ENCODE assay signal across 1 cellular context in the genomic region with DNA sequence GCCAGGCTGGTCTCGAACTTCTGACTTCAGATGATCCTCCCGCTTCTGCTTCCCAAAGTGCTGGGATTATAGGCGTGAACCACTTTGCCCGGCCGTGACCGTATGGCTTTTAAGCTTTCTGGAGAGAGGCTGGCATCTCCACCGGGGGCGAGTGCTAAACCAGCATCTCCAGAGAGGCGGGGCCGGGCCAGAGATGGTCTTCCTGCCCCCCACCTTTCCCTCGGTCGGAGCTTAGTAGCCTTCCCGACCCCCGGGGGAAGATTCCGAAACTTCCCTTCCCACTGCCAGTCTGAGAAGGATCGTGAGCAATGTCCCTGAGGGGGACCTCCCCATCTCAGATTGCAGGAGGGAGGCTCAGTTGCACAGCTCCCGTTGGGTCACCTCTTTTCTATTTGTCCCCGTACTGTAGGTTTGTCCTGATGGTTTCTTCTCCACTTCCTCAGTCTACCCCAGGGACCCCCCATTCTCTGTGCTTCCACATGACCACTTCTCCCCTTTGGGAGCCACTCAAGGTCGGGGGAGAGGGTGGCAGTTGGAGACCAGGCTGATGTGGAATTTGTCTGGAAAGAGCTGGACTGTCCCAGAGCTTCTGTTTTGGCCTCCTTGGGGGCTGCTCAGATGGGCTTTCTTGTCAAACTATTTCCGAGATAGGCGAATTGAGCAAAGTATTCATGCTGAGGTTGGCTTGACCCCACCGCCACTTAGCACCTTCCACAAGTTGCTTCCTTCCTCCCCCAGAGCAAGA.
TF ChIP-seq lines count a peak whose summit lies in the region.

No MANE protein-coding gene starts in this region.

TF ChIP-seq in HepG2, 621 proteins besides CTCF, POLR2A, EP300 and RAD21:
- TF ChIP-seq, protein P1, sequence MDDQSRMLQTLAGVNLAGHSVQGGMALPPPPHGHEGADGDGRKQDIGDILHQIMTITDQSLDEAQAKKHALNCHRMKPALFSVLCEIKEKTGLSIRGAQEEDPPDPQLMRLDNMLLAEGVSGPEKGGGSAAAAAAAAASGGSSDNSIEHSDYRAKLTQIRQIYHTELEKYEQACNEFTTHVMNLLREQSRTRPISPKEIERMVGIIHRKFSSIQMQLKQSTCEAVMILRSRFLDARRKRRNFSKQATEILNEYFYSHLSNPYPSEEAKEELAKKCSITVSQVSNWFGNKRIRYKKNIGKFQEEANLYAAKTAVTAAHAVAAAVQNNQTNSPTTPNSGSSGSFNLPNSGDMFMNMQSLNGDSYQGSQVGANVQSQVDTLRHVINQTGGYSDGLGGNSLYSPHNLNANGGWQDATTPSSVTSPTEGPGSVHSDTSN (CRISPR knock-in tag; IDR thresholded peaks at IDR 0.05; ENCODE audit: borderline replicate concordance): no peak
- TF ChIP-seq SOX6 (IDR thresholded peaks at IDR 0.05) (no peak), SOX6 (CRISPR knock-in tag; IDR thresholded peaks at IDR 0.05) (no peak), ZNF282 (IDR thresholded peaks at IDR 0.05; ENCODE audit: partially characterized antibody) (no peak), FUBP1 (CRISPR knock-in tag; IDR thresholded peaks at IDR 0.05; ENCODE audit: borderline replicate concordance) (no peak), KLF6 (CRISPR knock-in tag; IDR thresholded peaks at IDR 0.05) (no peak), RBM22 (optimal IDR thresholded peaks at IDR 0.05; ENCODE audit: low read length) (peak; percentile 29), HNRNPUL1 (IDR thresholded peaks at IDR 0.05; ENCODE audit: low read depth, low read length) (no peak)
- TF ChIP-seq, protein P2, sequence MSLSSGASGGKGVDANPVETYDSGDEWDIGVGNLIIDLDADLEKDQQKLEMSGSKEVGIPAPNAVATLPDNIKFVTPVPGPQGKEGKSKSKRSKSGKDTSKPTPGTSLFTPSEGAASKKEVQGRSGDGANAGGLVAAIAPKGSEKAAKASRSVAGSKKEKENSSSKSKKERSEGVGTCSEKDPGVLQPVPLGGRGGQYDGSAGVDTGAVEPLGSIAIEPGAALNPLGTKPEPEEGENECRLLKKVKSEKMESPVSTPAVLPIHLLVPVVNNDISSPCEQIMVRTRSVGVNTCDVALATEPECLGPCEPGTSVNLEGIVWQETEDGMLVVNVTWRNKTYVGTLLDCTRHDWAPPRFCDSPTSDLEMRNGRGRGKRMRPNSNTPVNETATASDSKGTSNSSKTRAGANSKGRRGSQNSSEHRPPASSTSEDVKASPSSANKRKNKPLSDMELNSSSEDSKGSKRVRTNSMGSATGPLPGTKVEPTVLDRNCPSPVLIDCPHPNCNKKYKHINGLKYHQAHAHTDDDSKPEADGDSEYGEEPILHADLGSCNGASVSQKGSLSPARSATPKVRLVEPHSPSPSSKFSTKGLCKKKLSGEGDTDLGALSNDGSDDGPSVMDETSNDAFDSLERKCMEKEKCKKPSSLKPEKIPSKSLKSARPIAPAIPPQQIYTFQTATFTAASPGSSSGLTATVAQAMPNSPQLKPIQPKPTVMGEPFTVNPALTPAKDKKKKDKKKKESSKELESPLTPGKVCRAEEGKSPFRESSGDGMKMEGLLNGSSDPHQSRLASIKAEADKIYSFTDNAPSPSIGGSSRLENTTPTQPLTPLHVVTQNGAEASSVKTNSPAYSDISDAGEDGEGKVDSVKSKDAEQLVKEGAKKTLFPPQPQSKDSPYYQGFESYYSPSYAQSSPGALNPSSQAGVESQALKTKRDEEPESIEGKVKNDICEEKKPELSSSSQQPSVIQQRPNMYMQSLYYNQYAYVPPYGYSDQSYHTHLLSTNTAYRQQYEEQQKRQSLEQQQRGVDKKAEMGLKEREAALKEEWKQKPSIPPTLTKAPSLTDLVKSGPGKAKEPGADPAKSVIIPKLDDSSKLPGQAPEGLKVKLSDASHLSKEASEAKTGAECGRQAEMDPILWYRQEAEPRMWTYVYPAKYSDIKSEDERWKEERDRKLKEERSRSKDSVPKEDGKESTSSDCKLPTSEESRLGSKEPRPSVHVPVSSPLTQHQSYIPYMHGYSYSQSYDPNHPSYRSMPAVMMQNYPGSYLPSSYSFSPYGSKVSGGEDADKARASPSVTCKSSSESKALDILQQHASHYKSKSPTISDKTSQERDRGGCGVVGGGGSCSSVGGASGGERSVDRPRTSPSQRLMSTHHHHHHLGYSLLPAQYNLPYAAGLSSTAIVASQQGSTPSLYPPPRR (CRISPR knock-in tag; IDR thresholded peaks at IDR 0.05; ENCODE audit: borderline replicate concordance): no peak
